Comparison of ENCODE assay signal across 17 cellular contexts in genomic region chr18:57015036-57015805, GRCh38.
DNase-seq lines count a peak whose midpoint lies in the region; ATAC-seq lines count a peak whose summit lies in the region.
"Had no signal": no experiment of that assay in that cellular context is flagged by ENCODE, and none has a peak within 500 bp of the region (broad histone marks: within the 10 kb centered on the region; RNA-seq: fewer than 3 reads in every experiment).

No MANE protein-coding gene starts in this region.

- peak overlapping the region; percentile 28 for H3K9ac ChIP-seq in iPS-15b (ENCODE audit: low read depth, low read length)

- no peaks in the 10 kb centered on the region for H3K36me3 ChIP-seq in iPS-15b (ENCODE audit: control insufficient read depth, insufficient read depth, low read length)

- H3K27me3 ChIP-seq in iPS-15b (ENCODE audit: control insufficient read depth, insufficient read depth, low read length): no peaks in the 10 kb centered on the region

- no peak overlapping the region for H3K4me3 ChIP-seq in iPS-15b (ENCODE audit: low read depth, low read length)
- H3K4me3 ChIP-seq: PC-9 had no signal

- DNase-seq in NCI-H2107 (lab: John Stamatoyannopoulos, UW) (peak; percentile 43), NCI-H526 treated with DMSO at 0.1 percent for 48 hours (lab: John Stamatoyannopoulos, UW) (peak; percentile 23), retina (peak; percentile 48), AG08395 (ENCODE audit: low spot score) (no peak)
- no peak for DNase-seq in activated CD4-positive, alpha-beta T cell treated with anti-CD3 and anti-CD28 coated beads for 4 hours
- DNase-seq: Caco-2, EL, H7, HFFc6, KG1, NCI-H1105 treated with DMSO at 0.1 percent for 48 hours, NCI-H1694 treated with DMSO at 0.1 percent for 48 hours, NCI-H446, PC-9, T-helper 1 cell had no signal

- no peak for ATAC-seq in GM21360 (IDR thresholded peaks at IDR 0.05; ENCODE audit: unreplicated experiment)

- H3K4me1 ChIP-seq in iPS-15b (ENCODE audit: control insufficient read depth, insufficient read depth, low read length): peaks cover 4% of the 10 kb centered on the region
- H3K4me1 ChIP-seq: Caco-2 had no signal

- H3K9me3 ChIP-seq in iPS-15b (ENCODE audit: control insufficient read depth, insufficient read depth, low read length): no peaks in the 10 kb centered on the region
- H3K9me3 ChIP-seq: Caco-2 had no signal

Comparison
In these comparisons a context has a peak if more than half of its experiments do, and no peak if none do; other contexts are left out.
1. DNase-seq: peak in NCI-H2107 (single experiment), NCI-H526 treated with DMSO at 0.1 percent for 48 hours (single experiment) and retina (single experiment); none in activated CD4-positive, alpha-beta T cell treated with anti-CD3 and anti-CD28 coated beads for 4 hours (0 of 2) and AG08395 (single experiment).